Comparison of ENCODE assay signal across 11 cellular contexts in genomic region chr13:112687836-112688559, GRCh38. TPM values are rescaled to one million over a fixed set of nuclear protein-coding genes. Genes with fewer than 3 reads are reported as not detected.
DNase-seq lines count a peak whose midpoint lies in the region; ATAC-seq and TF ChIP-seq lines count a peak whose summit lies in the region.
"Had no signal": no experiment of that assay in that cellular context is flagged by ENCODE, and none has a peak within 500 bp of the region (broad histone marks: within the 10 kb centered on the region; RNA-seq: fewer than 3 reads in every experiment).

No MANE protein-coding gene starts in this region.

- 0 out of 2 replicates have a peak, but pooled peaks cover 2% of the 10 kb centered on the region for H4K20me1 ChIP-seq in OCI-LY1 (ENCODE audit: insufficient read depth, low read length)

- H2AFZ ChIP-seq in OCI-LY1 (ENCODE audit: low read length), result no peak overlapping the region

- peaks cover 9% of the 10 kb centered on the region for H3K27me3 Mint-ChIP-seq in T-helper 1 cell treated with Interleukin-12 subunit alpha and Interleukin-12 subunit beta and Interleukin-4 antibody, amounts not matched to agents 30 μg/mL and 1 μg/mL, for 36 hours (ENCODE audit: low read depth)
- H3K27me3 Mint-ChIP-seq in osteocyte (ENCODE audit: unreplicated experiment), result peaks cover 15% of the 10 kb centered on the region

- H3K9me3 Mint-ChIP-seq in T-helper 1 cell treated with Interleukin-12 subunit alpha and Interleukin-12 subunit beta and Interleukin-4 antibody, amounts not matched to agents 30 μg/mL and 1 μg/mL, for 36 hours, result no peaks in the 10 kb centered on the region
- no peaks in the 10 kb centered on the region for H3K9me3 Mint-ChIP-seq in osteocyte (ENCODE audit: unreplicated experiment)

- no peak overlapping the region for H3K4me3 ChIP-seq in OCI-LY1 (ENCODE audit: low read depth, low read length, poor library complexity, severe bottlenecking)
- H3K4me3 ChIP-seq in effector memory CD4-positive, alpha-beta T cell (ENCODE audit: insufficient read depth, low read depth, low read length, poor library complexity, severe bottlenecking), result no peak overlapping the region

- no peaks in the 10 kb centered on the region for H3K79me2 ChIP-seq in OCI-LY1 (ENCODE audit: insufficient read depth, low read length)

- H3K9ac ChIP-seq in OCI-LY1 (ENCODE audit: low read length), result no peak overlapping the region

- peak overlapping the region; percentile 84 for H3K4me3 Mint-ChIP-seq in T-helper 1 cell treated with Interleukin-12 subunit alpha and Interleukin-12 subunit beta and Interleukin-4 antibody, amounts not matched to agents 30 μg/mL and 1 μg/mL, for 36 hours
- H3K4me3 Mint-ChIP-seq in osteocyte (ENCODE audit: unreplicated experiment), result peak overlapping the region; percentile 79

- no peaks in the 10 kb centered on the region for H3K9me3 ChIP-seq in OCI-LY1 (ENCODE audit: low read length)
- no peaks in the 10 kb centered on the region for H3K9me3 ChIP-seq in effector memory CD4-positive, alpha-beta T cell (ENCODE audit: control insufficient read depth, low read length)

- peaks cover 9% of the 10 kb centered on the region for H3K27me3 ChIP-seq in OCI-LY1 (ENCODE audit: insufficient read depth, low read length)
- H3K27me3 ChIP-seq in effector memory CD4-positive, alpha-beta T cell (replicated peaks; ENCODE audit: control insufficient read depth, insufficient read depth, low read length, poor library complexity, severe bottlenecking), result no peaks in the 10 kb centered on the region

- no peak overlapping the region for H3K27ac ChIP-seq in OCI-LY1 (ENCODE audit: low read depth, low read length, poor library complexity, severe bottlenecking)
- peak overlapping the region; percentile 89 for H3K27ac ChIP-seq in effector memory CD4-positive, alpha-beta T cell (ENCODE audit: insufficient read depth, low read length, poor library complexity, severe bottlenecking)
- H3K27ac ChIP-seq: 22Rv1 had no signal

- no peaks in the 10 kb centered on the region for H3K36me3 ChIP-seq in OCI-LY1 (ENCODE audit: insufficient read depth, low read length)
- no peaks in the 10 kb centered on the region for H3K36me3 ChIP-seq in effector memory CD4-positive, alpha-beta T cell (ENCODE audit: control insufficient read depth, insufficient read depth, low read length)

- no peaks in the 10 kb centered on the region for H3K9me2 ChIP-seq in OCI-LY1 (ENCODE audit: low read depth, low read length)

- peak overlapping the region; percentile 75; the same call in 1 of the 2 replicates for H3K4me2 ChIP-seq in OCI-LY1 (ENCODE audit: low read length)

- TF ChIP-seq CTCF in OCI-LY1 (IDR thresholded peaks at IDR 0.05; ENCODE audit: low read length) (no peak), osteocyte (IDR thresholded peaks at IDR 0.05) (no peak)

- peaks cover 33% of the 10 kb centered on the region for H3K4me1 ChIP-seq in OCI-LY1 (ENCODE audit: insufficient read depth, low read length, severe bottlenecking)
- peaks cover 15% of the 10 kb centered on the region for H3K4me1 ChIP-seq in effector memory CD4-positive, alpha-beta T cell (ENCODE audit: control insufficient read depth, insufficient read depth, low read length, poor library complexity, severe bottlenecking)

- ATAC-seq in HG02610 (IDR thresholded peaks at IDR 0.05; ENCODE audit: unreplicated experiment) (no peak), GM19395 (IDR thresholded peaks at IDR 0.05; ENCODE audit: unreplicated experiment) (no peak)

- no peak for DNase-seq in T-helper 1 cell
- no peak for DNase-seq in effector memory CD4-positive, alpha-beta T cell
- DNase-seq in osteocyte (ENCODE audit: extremely low spot score, unreplicated experiment), result no peak
- DNase-seq in medulla oblongata (ENCODE audit: extremely low spot score), result no peak
- DNase-seq: cortex of kidney, kidney glomerular epithelial cell had no signal

- peaks cover 37% of the 10 kb centered on the region for H3K4me1 Mint-ChIP-seq in T-helper 1 cell treated with Interleukin-12 subunit alpha and Interleukin-12 subunit beta and Interleukin-4 antibody, amounts not matched to agents 30 μg/mL and 1 μg/mL, for 36 hours (ENCODE audit: low read depth)
- H3K4me1 Mint-ChIP-seq in osteocyte (ENCODE audit: unreplicated experiment), result peaks cover 18% of the 10 kb centered on the region

- H3F3A ChIP-seq in OCI-LY1 (ENCODE audit: insufficient read depth, low read length), result no peaks in the 10 kb centered on the region

- H3K27ac Mint-ChIP-seq in T-helper 1 cell treated with Interleukin-12 subunit alpha and Interleukin-12 subunit beta and Interleukin-4 antibody, amounts not matched to agents 30 μg/mL and 1 μg/mL, for 36 hours, result peak overlapping the region; percentile 93
- H3K27ac Mint-ChIP-seq in osteocyte (ENCODE audit: unreplicated experiment), result no peak overlapping the region

- H3K36me3 Mint-ChIP-seq in T-helper 1 cell treated with Interleukin-12 subunit alpha and Interleukin-12 subunit beta and Interleukin-4 antibody, amounts not matched to agents 30 μg/mL and 1 μg/mL, for 36 hours (ENCODE audit: low read depth), result peaks cover 4% of the 10 kb centered on the region
- H3K36me3 Mint-ChIP-seq in osteocyte (ENCODE audit: unreplicated experiment), result no peaks in the 10 kb centered on the region

RNA-seq across cellular contexts. Expression of gene ATP11A, which starts 1.8 kb away (rescaled TPM):
- 15.2 and 15.7 TPM in 2 replicates for total RNA-seq in osteocyte
